In genomic region chr19:58451358-58452101, GRCh38 we compare ENCODE assay signal across 8 cellular contexts. TPM values are rescaled to one million over a fixed set of nuclear protein-coding genes. Genes with fewer than 3 reads are reported as not detected.
DNase-seq lines count a peak whose midpoint lies in the region; TF ChIP-seq lines count a peak whose summit lies in the region.

ZNF324B (plus strand) TSS chr19:58451622; CDS start chr19:58453702, 2,080 bp downstream.

- peak; percentile 88 for DNase-seq in GM04504 (ENCODE audit: low read depth)
- peak; percentile 92 for DNase-seq in HFFc6
- DNase-seq in NAMALWA (ENCODE audit: low spot score), result peak; percentile 98
- peak; percentile 94 for DNase-seq in SK-MEL-5 (ENCODE audit: low read depth, low spot score)
- peak; percentile 98 for DNase-seq in activated naive CD4-positive, alpha-beta T cell treated with Interleukin-2 at 50 U/mL for 16 hours
- DNase-seq in germinal center (ENCODE audit: low spot score), result peak; percentile 95
- peak; percentile 71 for DNase-seq in non-pigmented ciliary epithelial cell (ENCODE audit: low read depth)
- DNase-seq in superior temporal gyrus (ENCODE audit: extremely low spot score), result peak; percentile 99

- peak within 1 kb of the TSS; percentile 48 for H3K27ac Mint-ChIP-seq in HFFc6

- in situ Hi-C loops in SK-MEL-5 (cut with HindIII; ENCODE audit: low pct_unique_long_range_greater_than_20kb, low sequenced_read_pairs), result no loop called here

- TF ChIP-seq CTCF in HFFc6 (IDR thresholded peaks at IDR 0.05), result no peak; the same call in 1 of the 2 replicates

- peaks cover 28% of the 10 kb centered on the region for H3K36me3 Mint-ChIP-seq in HFFc6 (ENCODE audit: low read depth)

- H3K4me3 Mint-ChIP-seq in HFFc6, result peak within 1 kb of the TSS; percentile 88

- peaks cover 7% of the 10 kb centered on the region for H3K27me3 Mint-ChIP-seq in HFFc6 (ENCODE audit: insufficient read depth)

- peaks cover 25% of the 10 kb centered on the region for H3K4me1 Mint-ChIP-seq in HFFc6 (ENCODE audit: low read depth)

- peaks cover 27% of the 10 kb centered on the region for H3K9me3 Mint-ChIP-seq in HFFc6

RNA-seq across cellular contexts. Expression of gene ZNF324B, which starts in this region (rescaled TPM):
- 1 to 10 TPM; 3.8 to 5.9 (median 4.7) TPM for total RNA-seq in HFFc6 (2021; fragmentation: NEBNext Ultra II Directional; extraction: Animal tissue kit (Norgen Biotek cat#: 25700))
- total RNA-seq in SK-MEL-5 (2014; rRNA removed; shearing (Covaris generic)), result 6.8 TPM in 2 replicates
- 4.3 and 4.6 TPM in 2 replicates for polyA plus RNA-seq in SK-MEL-5 (2015; cell fraction: cytosol; rRNA removed)
- polyA plus RNA-seq in SK-MEL-5 (2015; cell fraction: nucleus; rRNA removed), result 3.8 and 4.4 TPM in 2 replicates

Comparison
In these comparisons a context has a peak if more than half of its experiments do, and no peak if none do; other contexts are left out.
1. Peak in every context shown above with its lines: DNase-seq.